ENCODE assay signal across 7 cellular contexts in genomic region chr12:66563220-66563619, GRCh38.
"Had no signal": no experiment of that assay in that cellular context is flagged by ENCODE, and none has a peak within 500 bp of the region (broad histone marks: within the 10 kb centered on the region; RNA-seq: fewer than 3 reads in every experiment).

No MANE protein-coding gene starts in this region.

- DNase-seq: H7, KG1 had no signal

- H3K4me1 ChIP-seq: HAP-1 had no signal

- H2AFZ ChIP-seq: GM23338 had no signal

- H3K27ac ChIP-seq: HL-60 had no signal

- H3K4me3 ChIP-seq: GM23338, HAP-1 had no signal

- H3K4me2 ChIP-seq: GM23338 had no signal

- FAIRE-seq: HepG2 had no signal

- H3K9me3 ChIP-seq: HAP-1 had no signal

- H3K36me3 ChIP-seq: HAP-1 had no signal

- ATAC-seq: GM23338, HCT116, HepG2 had no signal
